7 cellular contexts compared by ENCODE assay signal in the genomic region with DNA sequence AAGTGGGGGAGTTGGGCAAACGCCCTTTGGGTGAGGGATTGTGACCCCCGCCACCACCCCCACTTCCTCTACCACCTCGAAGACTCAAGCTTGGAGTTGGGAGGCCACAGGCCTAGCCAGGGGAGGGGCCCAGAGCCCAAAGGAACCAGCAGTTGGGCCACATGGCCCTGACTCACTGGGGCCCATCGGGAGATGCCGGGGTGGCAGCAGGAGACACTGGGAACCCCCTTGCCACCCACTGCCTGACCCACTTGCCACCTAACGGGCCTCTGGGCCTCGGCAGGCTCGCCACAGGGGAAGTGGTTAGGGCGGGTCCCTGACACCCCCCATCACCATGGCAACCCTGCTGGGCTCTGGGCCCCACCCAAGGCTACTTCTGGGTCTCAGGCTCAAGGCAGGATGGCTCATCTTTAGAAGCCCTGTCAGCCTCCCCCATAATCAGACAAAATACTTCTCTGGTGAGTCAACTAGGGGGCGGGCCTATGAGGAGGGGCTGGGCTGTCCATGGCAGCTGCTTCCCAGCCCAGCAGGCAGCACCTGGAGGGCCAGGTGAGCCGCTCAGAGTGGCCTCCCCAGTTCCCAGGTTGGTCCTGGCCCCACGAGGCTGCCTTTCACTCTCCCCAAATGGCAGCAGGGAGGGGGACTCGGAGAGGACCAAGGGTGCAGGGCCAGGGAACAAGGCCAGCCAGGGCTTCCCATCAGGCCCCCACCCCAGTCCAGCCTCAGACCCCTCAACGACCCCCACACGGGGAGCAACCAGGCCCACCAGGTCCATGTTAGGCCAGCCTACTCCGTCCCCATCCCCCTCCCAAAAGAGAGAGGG.
A peak's percentile ranks its signal among the peaks of the same experiment; 100 is the strongest.
DNase-seq lines count a peak whose midpoint lies in the region; ATAC-seq and TF ChIP-seq lines count a peak whose summit lies in the region.

No MANE protein-coding gene starts in this region.

- TF ChIP-seq POLR2A in GM18505 (IDR thresholded peaks at IDR 0.05; ENCODE audit: borderline replicate concordance, extremely low read depth, insufficient read depth, insufficient read length), result no peak

- DNase-seq in Kasumi-1 (lab: John Stamatoyannopoulos, UW) (peak; percentile 42 to 56), T-helper 9 cell (peak; percentile 90), astrocyte of the hippocampus (ENCODE audit: low read depth, low spot score) (peak; percentile 84), islet precursor cell (peak; percentile 91), cerebellar nuclear complex (lab: John Stamatoyannopoulos, UW) (no peak)
- peak; percentile 81 to 87 for DNase-seq in stimulated activated CD4-positive, alpha-beta T cell treated with anti-CD3 and anti-CD28 coated beads, Interleukin-1b, Interleukin-23, amount 100 ng/mL, for 4 hours (ENCODE audit: low read depth in 2 of 2)

- peak; percentile 32 for ATAC-seq in GM18505 (IDR thresholded peaks at IDR 0.05; ENCODE audit: unreplicated experiment)

Comparison
In these comparisons a context has a peak if more than half of its experiments do, and no peak if none do; other contexts are left out.
1. DNase-seq: peak in Kasumi-1 (2 of 2), T-helper 9 cell (single experiment), astrocyte of the hippocampus (single experiment), islet precursor cell (single experiment) and stimulated activated CD4-positive, alpha-beta T cell treated with anti-CD3 and anti-CD28 coated beads, Interleukin-1b, Interleukin-23, amount 100 ng/mL, for 4 hours (2 of 2); none in cerebellar nuclear complex (0 of 2).